In the genomic region with DNA sequence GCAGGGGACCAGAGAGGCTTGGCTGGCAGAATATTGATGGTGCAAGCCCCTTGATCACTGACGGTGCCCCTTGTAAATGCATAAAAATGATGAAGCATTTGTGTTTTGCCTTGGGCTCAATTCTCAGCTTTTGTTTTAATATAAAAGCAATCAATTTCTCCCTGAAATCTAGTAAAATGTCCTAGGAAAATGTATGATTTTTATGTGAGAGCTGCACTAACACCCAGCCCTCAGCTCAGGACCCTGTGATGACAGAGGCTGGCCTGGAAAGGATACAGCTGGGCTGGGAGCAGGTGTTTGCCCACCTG, we compare ENCODE assay signal across 11 cellular contexts.
DNase-seq lines count a peak whose midpoint lies in the region; ATAC-seq and TF ChIP-seq lines count a peak whose summit lies in the region.
"Had no signal": no experiment of that assay in that cellular context is flagged by ENCODE, and none has a peak within 500 bp of the region (broad histone marks: within the 10 kb centered on the region; RNA-seq: fewer than 3 reads in every experiment).

No MANE protein-coding gene starts in this region.

- CTCF ChIA-PET in CD4-positive, alpha-beta T cell (lab: Charles Lee), result no interaction called here
- CTCF ChIA-PET in RWPE1 (lab: Yijun Ruan, JAX), result interaction anchor here (0.7 to 2.0 kb wide), 10 partner anchors 9 to 702 kb away, joined by 3 to 9 read pairs (median 3); no protein-coding TSS in a partner anchor

- no peaks in the 10 kb centered on the region for H3K36me3 Mint-ChIP-seq in CD4-positive, alpha-beta T cell (ENCODE audit: low read depth)
- no peaks in the 10 kb centered on the region for H3K36me3 Mint-ChIP-seq in glutamatergic neuron (ENCODE audit: unreplicated experiment)

- H3K27ac ChIP-seq in CD4-positive, alpha-beta T cell (ENCODE audit: low read depth, low read length), result no peak overlapping the region
- no peak overlapping the region for H3K27ac ChIP-seq in RWPE1
- H3K27ac ChIP-seq: BLaER1 treated with 17β-estradiol and CSF1 and Interleukin-3, amounts not matched to agents 10 nM and 100 nM; SK-N-MC had no signal

- TF ChIP-seq CTCF in CD4-positive, alpha-beta T cell (IDR thresholded peaks at IDR 0.05), result peak; percentile 26
- TF ChIP-seq CTCF in RWPE1 (conservative IDR thresholded peaks at IDR 0.05; ENCODE audit: low read depth), result peak; percentile 41
- peak; percentile 49 for TF ChIP-seq CTCF in glutamatergic neuron (IDR thresholded peaks at IDR 0.05; ENCODE audit: partially characterized antibody, unreplicated experiment)

- no peak overlapping the region for H3K27ac Mint-ChIP-seq in CD4-positive, alpha-beta T cell
- H3K27ac Mint-ChIP-seq in glutamatergic neuron (ENCODE audit: unreplicated experiment), result no peak overlapping the region
- H3K27ac Mint-ChIP-seq: GM23338 had no signal

- no peaks in the 10 kb centered on the region for H3K4me1 Mint-ChIP-seq in CD4-positive, alpha-beta T cell (ENCODE audit: low read depth)
- H3K4me1 Mint-ChIP-seq in glutamatergic neuron (ENCODE audit: low read depth, unreplicated experiment), result peaks cover 3% of the 10 kb centered on the region

- no peak for DNase-seq in CD4-positive, alpha-beta T cell
- no peak for DNase-seq in RWPE1 (ENCODE audit: low spot score)
- no peak for DNase-seq in glutamatergic neuron
- no peak for DNase-seq in NCI-H2107 treated with DMSO at 0.1 percent for 48 hours (lab: John Stamatoyannopoulos, UW; ENCODE audit: unreplicated experiment)
- no peak for DNase-seq in activated CD4-positive, alpha-beta T cell treated with anti-CD3 and anti-CD28 coated beads, Interleukin-2, amount 50 U/mL, for 4 hours
- no peak for DNase-seq in ecto neural progenitor cell (ENCODE audit: low spot score)
- DNase-seq: NCI-H1092 had no signal

- H3K9me3 ChIP-seq in CD4-positive, alpha-beta T cell (ENCODE audit: control insufficient read depth, low read length), result no peaks in the 10 kb centered on the region

- H3K27me3 Mint-ChIP-seq in CD4-positive, alpha-beta T cell, result peaks cover 82% of the 10 kb centered on the region
- no peaks in the 10 kb centered on the region for H3K27me3 Mint-ChIP-seq in glutamatergic neuron (ENCODE audit: unreplicated experiment)

- no peaks in the 10 kb centered on the region for H3K9me3 Mint-ChIP-seq in CD4-positive, alpha-beta T cell
- H3K9me3 Mint-ChIP-seq in glutamatergic neuron (ENCODE audit: unreplicated experiment), result no peaks in the 10 kb centered on the region
- H3K9me3 Mint-ChIP-seq: GM23338 had no signal

- POLR2A ChIA-PET in CD4-positive, alpha-beta T cell (lab: Charles Lee), result no interaction called here
- POLR2A ChIA-PET in RWPE1 (lab: Yijun Ruan, JAX; ENCODE audit: low non-redundant PET), result no interaction called here

- H3K27me3 ChIP-seq in CD4-positive, alpha-beta T cell (ENCODE audit: control insufficient read depth, insufficient read depth, low read length), result peaks cover 39% of the 10 kb centered on the region

- intact Hi-C loops in CD4-positive, alpha-beta T cell (cut with DNase I, micrococcal nuclease), result no loop called here

- ATAC-seq in CD4-positive, alpha-beta T cell (ENCODE audit: poor library complexity), result no peak
- ATAC-seq in HG03565 (IDR thresholded peaks at IDR 0.05; ENCODE audit: unreplicated experiment), result no peak

- no peak overlapping the region for H3K4me3 Mint-ChIP-seq in CD4-positive, alpha-beta T cell
- no peak overlapping the region for H3K4me3 Mint-ChIP-seq in glutamatergic neuron (ENCODE audit: unreplicated experiment)
- H3K4me3 Mint-ChIP-seq: GM23338 had no signal
